In the genomic region with DNA sequence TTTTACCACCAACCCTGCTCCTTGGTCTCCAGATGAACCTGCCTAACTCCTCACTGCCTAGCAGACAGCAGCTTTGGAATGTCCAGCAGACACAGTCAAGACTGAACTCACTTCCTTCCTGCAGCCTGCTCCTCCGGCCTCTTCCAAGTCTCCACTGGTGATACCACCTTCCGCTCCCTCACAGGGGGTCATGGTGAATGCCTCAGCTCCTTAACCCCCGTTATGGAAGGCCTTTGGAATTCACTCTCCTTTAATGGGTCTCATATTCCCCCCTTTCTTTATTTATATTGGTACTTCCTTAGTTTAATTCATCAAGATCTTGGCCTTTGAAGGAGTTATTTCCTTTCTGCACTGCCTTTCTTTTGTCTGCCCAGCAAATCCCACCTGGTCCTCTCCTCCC, we compare ENCODE assay signal across 2 cellular contexts.
TF ChIP-seq lines count a peak whose summit lies in the region.

No MANE protein-coding gene starts in this region.

TF ChIP-seq in HEK293, 187 proteins besides CTCF, POLR2A, EP300 and RAD21:
- TF ChIP-seq, protein P1, sequence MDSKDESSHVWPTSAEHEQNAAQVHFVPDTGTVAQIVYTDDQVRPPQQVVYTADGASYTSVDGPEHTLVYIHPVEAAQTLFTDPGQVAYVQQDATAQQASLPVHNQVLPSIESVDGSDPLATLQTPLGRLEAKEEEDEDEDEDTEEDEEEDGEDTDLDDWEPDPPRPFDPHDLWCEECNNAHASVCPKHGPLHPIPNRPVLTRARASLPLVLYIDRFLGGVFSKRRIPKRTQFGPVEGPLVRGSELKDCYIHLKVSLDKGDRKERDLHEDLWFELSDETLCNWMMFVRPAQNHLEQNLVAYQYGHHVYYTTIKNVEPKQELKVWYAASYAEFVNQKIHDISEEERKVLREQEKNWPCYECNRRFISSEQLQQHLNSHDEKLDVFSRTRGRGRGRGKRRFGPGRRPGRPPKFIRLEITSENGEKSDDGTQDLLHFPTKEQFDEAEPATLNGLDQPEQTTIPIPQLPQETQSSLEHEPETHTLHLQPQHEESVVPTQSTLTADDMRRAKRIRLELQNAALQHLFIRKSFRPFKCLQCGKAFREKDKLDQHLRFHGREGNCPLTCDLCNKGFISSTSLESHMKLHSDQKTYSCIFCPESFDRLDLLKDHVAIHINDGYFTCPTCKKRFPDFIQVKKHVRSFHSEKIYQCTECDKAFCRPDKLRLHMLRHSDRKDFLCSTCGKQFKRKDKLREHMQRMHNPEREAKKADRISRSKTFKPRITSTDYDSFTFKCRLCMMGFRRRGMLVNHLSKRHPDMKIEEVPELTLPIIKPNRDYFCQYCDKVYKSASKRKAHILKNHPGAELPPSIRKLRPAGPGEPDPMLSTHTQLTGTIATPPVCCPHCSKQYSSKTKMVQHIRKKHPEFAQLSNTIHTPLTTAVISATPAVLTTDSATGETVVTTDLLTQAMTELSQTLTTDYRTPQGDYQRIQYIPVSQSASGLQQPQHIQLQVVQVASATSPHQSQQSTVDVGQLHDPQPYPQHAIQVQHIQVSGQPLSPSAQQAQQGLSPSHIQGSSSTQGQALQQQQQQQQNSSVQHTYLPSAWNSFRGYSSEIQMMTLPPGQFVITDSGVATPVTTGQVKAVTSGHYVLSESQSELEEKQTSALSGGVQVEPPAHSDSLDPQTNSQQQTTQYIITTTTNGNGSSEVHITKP (tag by site-specific recombination; IDR thresholded peaks at IDR 0.05) = peak; percentile 68
- TF ChIP-seq, protein P2, sequence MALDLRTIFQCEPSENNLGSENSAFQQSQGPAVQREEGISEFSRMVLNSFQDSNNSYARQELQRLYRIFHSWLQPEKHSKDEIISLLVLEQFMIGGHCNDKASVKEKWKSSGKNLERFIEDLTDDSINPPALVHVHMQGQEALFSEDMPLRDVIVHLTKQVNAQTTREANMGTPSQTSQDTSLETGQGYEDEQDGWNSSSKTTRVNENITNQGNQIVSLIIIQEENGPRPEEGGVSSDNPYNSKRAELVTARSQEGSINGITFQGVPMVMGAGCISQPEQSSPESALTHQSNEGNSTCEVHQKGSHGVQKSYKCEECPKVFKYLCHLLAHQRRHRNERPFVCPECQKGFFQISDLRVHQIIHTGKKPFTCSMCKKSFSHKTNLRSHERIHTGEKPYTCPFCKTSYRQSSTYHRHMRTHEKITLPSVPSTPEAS (tag by site-specific recombination; IDR thresholded peaks at IDR 0.05) = no peak
- TF ChIP-seq, protein P3, sequence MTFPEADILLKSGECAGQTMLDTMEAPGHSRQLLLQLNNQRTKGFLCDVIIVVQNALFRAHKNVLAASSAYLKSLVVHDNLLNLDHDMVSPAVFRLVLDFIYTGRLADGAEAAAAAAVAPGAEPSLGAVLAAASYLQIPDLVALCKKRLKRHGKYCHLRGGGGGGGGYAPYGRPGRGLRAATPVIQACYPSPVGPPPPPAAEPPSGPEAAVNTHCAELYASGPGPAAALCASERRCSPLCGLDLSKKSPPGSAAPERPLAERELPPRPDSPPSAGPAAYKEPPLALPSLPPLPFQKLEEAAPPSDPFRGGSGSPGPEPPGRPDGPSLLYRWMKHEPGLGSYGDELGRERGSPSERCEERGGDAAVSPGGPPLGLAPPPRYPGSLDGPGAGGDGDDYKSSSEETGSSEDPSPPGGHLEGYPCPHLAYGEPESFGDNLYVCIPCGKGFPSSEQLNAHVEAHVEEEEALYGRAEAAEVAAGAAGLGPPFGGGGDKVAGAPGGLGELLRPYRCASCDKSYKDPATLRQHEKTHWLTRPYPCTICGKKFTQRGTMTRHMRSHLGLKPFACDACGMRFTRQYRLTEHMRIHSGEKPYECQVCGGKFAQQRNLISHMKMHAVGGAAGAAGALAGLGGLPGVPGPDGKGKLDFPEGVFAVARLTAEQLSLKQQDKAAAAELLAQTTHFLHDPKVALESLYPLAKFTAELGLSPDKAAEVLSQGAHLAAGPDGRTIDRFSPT (tag by site-specific recombination; IDR thresholded peaks at IDR 0.05) = no peak
TF ChIP-seq in HEK293: peak in this region for 1.

TF ChIP-seq in K562, 482 proteins besides CTCF, POLR2A, EP300 and RAD21 (continued from another document):
- TF ChIP-seq, protein P1 (IDR thresholded peaks at IDR 0.05; ENCODE audit: partially characterized antibody) = peak; percentile 38
